In the genomic region with DNA sequence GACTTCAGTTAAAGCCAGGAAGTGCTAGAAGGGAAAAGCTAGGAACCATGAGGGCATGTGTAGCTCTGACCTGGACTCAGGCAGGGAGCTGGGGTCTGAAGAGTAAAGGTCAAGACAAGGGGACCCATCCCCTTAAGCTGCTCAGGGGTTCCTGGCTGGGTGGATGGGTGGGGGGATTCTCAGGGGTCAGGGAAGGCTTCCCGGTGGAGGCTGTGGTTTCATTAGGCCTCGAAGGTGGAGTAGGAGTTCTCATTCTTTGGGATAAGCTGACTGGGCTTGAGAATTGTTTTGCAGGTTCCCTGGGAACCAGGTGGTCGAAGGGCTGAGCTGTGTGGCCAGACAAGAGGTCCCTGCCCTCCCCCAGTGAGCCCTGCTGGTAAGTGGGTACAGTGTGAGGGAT, we compare ENCODE assay signal across 11 cellular contexts. TPM values are rescaled to one million over a fixed set of nuclear protein-coding genes. Genes with fewer than 3 reads are reported as not detected.
A peak's percentile ranks its signal among the peaks of the same experiment; 100 is the strongest.
DNase-seq lines count a peak whose midpoint lies in the region; TF ChIP-seq lines count a peak whose summit lies in the region.
"Had no signal": no experiment of that assay in that cellular context is flagged by ENCODE, and none has a peak within 500 bp of the region (broad histone marks: within the 10 kb centered on the region; RNA-seq: fewer than 3 reads in every experiment).

No MANE protein-coding gene starts in this region.

- DNase-seq in activated CD8-positive, alpha-beta memory T cell treated with anti-CD3 and anti-CD28 coated beads for 24 hours = peak; percentile 43
- no peak for DNase-seq in activated CD8-positive, alpha-beta memory T cell treated with anti-CD3 and anti-CD28 coated beads, Interleukin-2, amount 50 U/mL, for 48 hours
- DNase-seq in ascending aorta (ENCODE audit: low spot score in 2 of 2) (no peak), mesenteric fat pad (ENCODE audit: low spot score) (peak; percentile 39), testis (peak; percentile 8), SHP77 treated with DMSO at 0.1 percent for 48 hours (lab: John Stamatoyannopoulos, UW) (no peak), superior temporal gyrus (ENCODE audit: extremely low spot score) (no peak), NCI-H524 treated with DMSO at 0.1 percent for 48 hours (lab: John Stamatoyannopoulos, UW) (no peak)
- DNase-seq: activated CD4-positive, CD25-positive, alpha-beta regulatory T cell; MM.1S; stimulated activated CD4-positive, alpha-beta T cell treated with anti-CD3 and anti-CD28 coated beads, Interleukin-12 subunit alpha, Interleukin-12 subunit beta, amount 100 ng/mL, for 4 hours had no signal

- no peak for TF ChIP-seq POLR2A in testis (IDR thresholded peaks at IDR 0.05)

- H3K36me3 ChIP-seq in ascending aorta = peaks cover 6 to 12% of the 10 kb centered on the region in 2 donors
- no peaks in the 10 kb centered on the region for H3K36me3 ChIP-seq in testis (ENCODE audit: low read depth, missing control alignments)

- H3K4me3 ChIP-seq in ascending aorta (peak overlapping the region; percentile 70 to 81), testis (no peak overlapping the region)

- peaks cover 0 to 34% of the 10 kb centered on the region in 2 donors for H3K4me1 ChIP-seq in ascending aorta
- peaks cover 36% of the 10 kb centered on the region for H3K4me1 ChIP-seq in testis

- H3K9me3 ChIP-seq in ascending aorta = no peaks in the 10 kb centered on the region
- H3K9me3 ChIP-seq in testis = no peaks in the 10 kb centered on the region

- intact Hi-C loops in ascending aorta (cut with DNase I) = loop anchor here (5.0 to 10.0 kb wide), 3 partner anchors 267 to 1110 kb away; a partner anchor contains a TSS
- intact Hi-C loops in testis (cut with DNase I; ENCODE audit: low total_unique reads) = no loop called here

- no peak for TF ChIP-seq CTCF in ascending aorta (IDR thresholded peaks at IDR 0.05)
- TF ChIP-seq CTCF in testis (IDR thresholded peaks at IDR 0.05) = no peak

- WGBS in testis, 2 donors = 92 to 100% methylated on average over 2 to 3 of the region's 3 CpGs

- H3K27me3 ChIP-seq in ascending aorta = no peaks in the 10 kb centered on the region
- no peaks in the 10 kb centered on the region for H3K27me3 ChIP-seq in testis

- H3K27ac ChIP-seq in ascending aorta (peak overlapping the region; percentile 87 to 90), testis (peak overlapping the region; percentile 86 to 88)

RNA-seq across cellular contexts. Expression of a gene that starts 1.2 kb away (rescaled TPM):
- total RNA-seq in ascending aorta (41.5 TPM), mesenteric fat pad (11.0 TPM), testis (1 to 10 TPM; 2.8 to 3.8 TPM)
- polyA plus RNA-seq in testis (ENCODE audit: insufficient read depth, low read depth, low replicate concordance) = 5.5 TPM

RNA-seq across cellular contexts. Expression of a gene that starts 4.2 kb away (rescaled TPM):
- total RNA-seq in ascending aorta = 1.3 TPM
- total RNA-seq in mesenteric fat pad = 69.3 TPM
- total RNA-seq in testis = 10 to 100 TPM; 14.3 to 19.4 TPM
- polyA plus RNA-seq in testis (ENCODE audit: insufficient read depth, low read depth, low replicate concordance) = 130 TPM

RNA-seq across cellular contexts. Expression of a gene that starts 4.7 kb away (rescaled TPM):
- total RNA-seq in ascending aorta (52.3 TPM), mesenteric fat pad (25.8 TPM), testis (10 to 100 TPM; 19.9 to 32.1 TPM)
- polyA plus RNA-seq in testis (ENCODE audit: insufficient read depth, low read depth, low replicate concordance) = 22.9 TPM

RNA-seq across cellular contexts. Expression of a gene that starts 15.3 kb away (rescaled TPM):
- total RNA-seq in ascending aorta = 23.9 TPM
- 55.8 TPM for total RNA-seq in mesenteric fat pad
- 10 to 100 TPM; 41.1 to 53.3 TPM for total RNA-seq in testis
- 81.4 TPM for polyA plus RNA-seq in testis (ENCODE audit: insufficient read depth, low read depth, low replicate concordance)

RNA-seq across cellular contexts. Expression of a gene that starts 55.3 kb away (rescaled TPM):
- 0.53 TPM for total RNA-seq in ascending aorta
- 0.26 TPM for total RNA-seq in mesenteric fat pad
- 1 to 10 TPM; 1.4 to 2.0 TPM for total RNA-seq in testis
- 0.54 TPM for polyA plus RNA-seq in testis (ENCODE audit: insufficient read depth, low read depth, low replicate concordance)

Comparison
In these comparisons a context has a peak if more than half of its experiments do, and no peak if none do; other contexts are left out.
1. DNase-seq: peak in activated CD8-positive, alpha-beta memory T cell treated with anti-CD3 and anti-CD28 coated beads for 24 hours (single experiment), mesenteric fat pad (single experiment) and testis (single experiment); none in activated CD8-positive, alpha-beta memory T cell treated with anti-CD3 and anti-CD28 coated beads, Interleukin-2, amount 50 U/mL, for 48 hours (single experiment), ascending aorta (0 of 2), SHP77 treated with DMSO at 0.1 percent for 48 hours (single experiment), superior temporal gyrus (single experiment) and NCI-H524 treated with DMSO at 0.1 percent for 48 hours (single experiment).
2. H3K4me3 ChIP-seq: peak in ascending aorta (2 of 2); none in testis (0 of 2).